12 cellular contexts compared by ENCODE assay signal in the genomic region with DNA sequence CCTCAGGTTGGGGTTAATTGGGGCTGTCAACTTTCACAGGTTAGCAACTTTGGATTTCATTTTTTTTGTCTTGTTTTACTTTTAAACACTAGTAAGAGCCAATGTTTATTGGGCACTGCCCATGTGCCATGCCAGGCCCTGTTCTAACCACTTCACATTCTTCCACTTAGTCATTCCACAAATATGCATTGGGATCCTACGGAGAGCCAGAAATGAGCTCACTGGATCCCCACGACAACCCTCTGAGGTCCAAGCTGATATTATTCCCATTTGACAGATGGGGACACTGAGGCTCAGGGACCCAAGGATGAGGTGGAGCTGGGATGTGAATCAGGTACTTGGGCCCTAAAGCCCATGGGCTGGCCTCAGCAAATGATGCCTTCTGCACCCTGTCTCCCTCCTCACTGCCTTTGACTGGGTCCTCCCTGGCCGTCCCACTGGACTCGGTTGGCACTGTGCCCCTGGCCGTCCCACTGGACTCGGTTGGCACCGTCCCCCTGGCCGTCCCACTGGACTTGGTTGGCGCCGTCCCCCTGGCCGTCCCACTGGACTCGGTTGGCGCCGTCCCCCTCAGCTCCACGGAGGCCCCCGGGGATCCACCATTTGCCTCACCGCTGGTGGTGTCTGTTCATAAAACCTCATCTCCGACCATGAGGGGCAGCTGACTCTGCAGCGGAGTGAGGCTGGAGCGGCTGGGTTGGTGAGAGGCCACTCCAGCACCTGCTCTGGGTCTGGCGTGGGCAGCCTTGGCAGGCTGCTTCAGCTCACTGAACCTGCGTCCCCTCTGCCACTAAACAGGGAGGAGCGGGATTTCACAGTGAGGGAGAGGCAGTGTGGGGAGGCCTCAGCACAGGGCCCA. TPM values are rescaled to one million over a fixed set of nuclear protein-coding genes. Genes with fewer than 3 reads are reported as not detected.
DNase-seq lines count a peak whose midpoint lies in the region; ATAC-seq, FAIRE-seq and TF ChIP-seq lines count a peak whose summit lies in the region.
"Had no signal": no experiment of that assay in that cellular context is flagged by ENCODE, and none has a peak within 500 bp of the region (broad histone marks: within the 10 kb centered on the region; RNA-seq: fewer than 3 reads in every experiment).

No MANE protein-coding gene starts in this region.

- DNase-seq in 8988T (peak; percentile 92), HTR-8/SVneo (ENCODE audit: insufficient read length, low spot score) (peak; percentile 73), T47D (ENCODE audit: low read depth in 1 of 2, low spot score in 1 of 2) (peak; percentile 58 to 70), left lung (no peak), Ammon's horn (ENCODE audit: low spot score) (no peak)
- DNase-seq: activated CD8-positive, alpha-beta memory T cell treated with anti-CD3 and anti-CD28 coated beads for 24 hours; mucosa of descending colon; NCI-H2171 treated with DMSO at 0.1 percent for 48 hours had no signal

- ATAC-seq in left lung (peak; percentile 22), HG03196 (IDR thresholded peaks at IDR 0.05; ENCODE audit: unreplicated experiment) (no peak), HG02610 (IDR thresholded peaks at IDR 0.05; ENCODE audit: unreplicated experiment) (no peak), GM18520 (IDR thresholded peaks at IDR 0.05; ENCODE audit: unreplicated experiment) (no peak)
- ATAC-seq: mucosa of descending colon had no signal

- in situ Hi-C loops in T47D (cut with HindIII; ENCODE audit: low pct_unique_long_range_greater_than_20kb, low sequenced_read_pairs) = no loop called here

- H3K36me3 ChIP-seq in left lung = no peaks in the 10 kb centered on the region
- H3K36me3 ChIP-seq: BLaER1 treated with 17β-estradiol and CSF1 and Interleukin-3, amounts not matched to agents 10 nM and 100 nM had no signal

- no peak for TF ChIP-seq CTCF in left lung (IDR thresholded peaks at IDR 0.05)

- H3K27ac ChIP-seq in left lung = peak overlapping the region; percentile 39 to 62
- H3K27ac ChIP-seq: BLaER1 treated with 17β-estradiol and CSF1 and Interleukin-3, amounts not matched to agents 10 nM and 100 nM had no signal

- H3K27me3 ChIP-seq in left lung = peaks cover 0 to 30% of the 10 kb centered on the region in 2 donors

- intact Hi-C loops in left lung (cut with DNase I) = no loop called here

- peaks cover 26 to 51% of the 10 kb centered on the region in 2 donors for H3K4me1 ChIP-seq in left lung

- no peak for FAIRE-seq in HTR-8/SVneo (lab: Jason Lieb, UNC)

- H3K9me3 ChIP-seq in left lung = no peaks in the 10 kb centered on the region
- H3K9me3 ChIP-seq: BLaER1 treated with 17β-estradiol and CSF1 and Interleukin-3, amounts not matched to agents 10 nM and 100 nM; mucosa of descending colon had no signal

- no peak overlapping the region for H3K4me3 ChIP-seq in left lung
- H3K4me3 ChIP-seq: BLaER1 treated with 17β-estradiol and CSF1 and Interleukin-3, amounts not matched to agents 10 nM and 100 nM; mucosa of descending colon had no signal

RNA-seq across cellular contexts. Expression of a gene that starts 4.8 kb away (rescaled TPM):
- total RNA-seq in left lung = 100 to 1,000 TPM in 1 of 2 donors, 10 to 100 TPM in 1; 41.0 to 109 TPM

Comparison
In these comparisons a context has a peak if more than half of its experiments do, and no peak if none do; other contexts are left out.
1. DNase-seq: peak in 8988T (single experiment), HTR-8/SVneo (single experiment) and T47D (2 of 2); none in left lung (0 of 2) and Ammon's horn (single experiment).